In genomic region chr7:101841328-101841727, GRCh38 we compare ENCODE assay signal across 2 cellular contexts.
TF ChIP-seq lines count a peak whose summit lies in the region.

No MANE protein-coding gene starts in this region.

TF ChIP-seq in HCT116, 20 proteins besides CTCF, POLR2A, EP300 and RAD21:
- TF ChIP-seq REST (IDR thresholded peaks at IDR 0.05; ENCODE audit: low read depth) (no peak), MAX (IDR thresholded peaks at IDR 0.05) (no peak), ZNF274 (IDR thresholded peaks at IDR 0.05; ENCODE audit: low read depth, low read length) (no peak), EGR1 (IDR thresholded peaks at IDR 0.05; ENCODE audit: low read depth) (no peak), ZBTB33 (IDR thresholded peaks at IDR 0.05; ENCODE audit: extremely low read depth, insufficient replicate concordance, low read length) (no peak), ELF1 (IDR thresholded peaks at IDR 0.05; ENCODE audit: borderline replicate concordance, low read depth) (no peak), ATF3 (IDR thresholded peaks at IDR 0.05) (no peak), CBX3 (IDR thresholded peaks at IDR 0.05; ENCODE audit: low read depth) (no peak), JUND (IDR thresholded peaks at IDR 0.05) (no peak), ZFX (IDR thresholded peaks at IDR 0.05) (no peak)

TF ChIP-seq in K562, 482 proteins besides CTCF, POLR2A, EP300 and RAD21:
- 0 out of 2 replicates have a peak, but pooled peaks have one; percentile 24 for TF ChIP-seq CC2D1A (IDR thresholded peaks at IDR 0.05)
- peak; percentile 97 for TF ChIP-seq ZNF316 (IDR thresholded peaks at IDR 0.05)
- no peak for TF ChIP-seq CREB1 (IDR thresholded peaks at IDR 0.05)
- TF ChIP-seq CREB1 (CRISPR knock-in tag; IDR thresholded peaks at IDR 0.05), result no peak
- TF ChIP-seq BCOR (IDR thresholded peaks at IDR 0.05), result 0 out of 2 replicates have a peak, but pooled peaks have one; percentile 39
- no peak for TF ChIP-seq TCFL5 (CRISPR knock-in tag; conservative IDR thresholded peaks at IDR 0.05)
- peak; percentile 92 for TF ChIP-seq C11orf30 (IDR thresholded peaks at IDR 0.05; ENCODE audit: low read depth)
- TF ChIP-seq TGIF2 (CRISPR knock-in tag; IDR thresholded peaks at IDR 0.05), result no peak
- TF ChIP-seq CREM (IDR thresholded peaks at IDR 0.05; ENCODE audit: low read depth), result no peak
- peak; percentile 72 for TF ChIP-seq MAFG (tag; conservative IDR thresholded peaks at IDR 0.05)
TF ChIP-seq in K562: peak in this region for 5.
